Comparison of ENCODE assay signal across 9 cellular contexts in the genomic region with DNA sequence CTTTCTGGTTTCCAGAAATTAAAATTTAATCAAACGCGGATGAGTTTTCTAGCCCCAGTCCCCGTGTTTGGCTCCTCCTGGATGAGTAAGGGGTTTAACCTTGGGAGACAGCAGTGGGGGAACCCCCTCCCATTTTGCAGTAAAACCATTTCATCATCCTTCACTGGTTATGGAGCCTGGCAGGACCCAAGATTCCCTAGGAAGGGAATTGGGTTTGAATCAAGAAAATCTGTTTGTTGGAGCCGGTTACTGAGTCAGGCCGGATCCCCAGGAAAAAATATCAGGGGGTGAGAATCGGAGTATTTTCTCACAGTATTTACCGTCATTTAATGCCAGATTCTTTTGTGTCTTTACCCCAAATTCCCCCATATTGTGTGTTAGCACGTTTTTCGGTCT. TPM values are rescaled to one million over a fixed set of nuclear protein-coding genes. Genes with fewer than 3 reads are reported as not detected.
A peak's percentile ranks its signal among the peaks of the same experiment; 100 is the strongest.
DNase-seq lines count a peak whose midpoint lies in the region; ATAC-seq, FAIRE-seq and TF ChIP-seq lines count a peak whose summit lies in the region.
"Had no signal": no experiment of that assay in that cellular context is flagged by ENCODE, and none has a peak within 500 bp of the region (broad histone marks: within the 10 kb centered on the region; RNA-seq: fewer than 3 reads in every experiment).

No MANE protein-coding gene starts in this region.

- TF ChIP-seq POLR2A in testis (IDR thresholded peaks at IDR 0.05), result no peak

- peak overlapping the region; percentile 71 to 85 for H3K9ac ChIP-seq in kidney (ENCODE audit: low read length in 2 of 2)

- CTCF ChIA-PET in activated CD4-positive, alpha-beta T cell treated with anti-CD3 and anti-CD28 coated beads, Interleukin-2, amount 10 ng/mL, durations not matched to agents 7 days and 5 days (lab: Charles Lee), result interaction anchor here (0.9 kb wide), 1 partner anchor 201 kb away, joined by 3 read pairs; no protein-coding TSS in a partner anchor

- H3K27me3 Mint-ChIP-seq in activated CD4-positive, alpha-beta T cell treated with anti-CD3 and anti-CD28 coated beads, Interleukin-2, amount 10 ng/mL, durations not matched to agents 7 days and 5 days, result no peaks in the 10 kb centered on the region
- no peaks in the 10 kb centered on the region for H3K27me3 Mint-ChIP-seq in activated naive CD8-positive, alpha-beta T cell

- H3K4me3 ChIP-seq in kidney (ENCODE audit: low read length in 2 of 2) (peak overlapping the region; percentile 80 to 91), testis (peak overlapping the region; percentile 96)

- POLR2A ChIA-PET in activated CD4-positive, alpha-beta T cell treated with anti-CD3 and anti-CD28 coated beads, Interleukin-2, amount 10 ng/mL, durations not matched to agents 7 days and 5 days (lab: Charles Lee), result no interaction called here

- H3K9me3 ChIP-seq in kidney (ENCODE audit: control insufficient read depth in 1 of 2, low read length in 2 of 2) (no peaks in the 10 kb centered on the region), testis (no peaks in the 10 kb centered on the region)

- whole genome bisulfite sequencing in testis, 2 donors, result 1% methylated on average over 9 of the region's 9 CpGs

- ATAC-seq in HG02885 (IDR thresholded peaks at IDR 0.05; ENCODE audit: poor library complexity, unreplicated experiment), result no peak

- FAIRE-seq in kidney (lab: Jason Lieb, UNC), result no peak
- FAIRE-seq: G401.6 had no signal

- no peaks in the 10 kb centered on the region for H3K9me3 Mint-ChIP-seq in activated CD4-positive, alpha-beta T cell treated with anti-CD3 and anti-CD28 coated beads, Interleukin-2, amount 10 ng/mL, durations not matched to agents 7 days and 5 days
- H3K9me3 Mint-ChIP-seq in activated naive CD8-positive, alpha-beta T cell (ENCODE audit: low read depth), result no peaks in the 10 kb centered on the region

- peaks cover 51% of the 10 kb centered on the region for H3K4me1 Mint-ChIP-seq in activated CD4-positive, alpha-beta T cell treated with anti-CD3 and anti-CD28 coated beads, Interleukin-2, amount 10 ng/mL, durations not matched to agents 7 days and 5 days
- H3K4me1 Mint-ChIP-seq in activated naive CD8-positive, alpha-beta T cell (ENCODE audit: low read depth), result peaks cover 60% of the 10 kb centered on the region

- H3K27me3 ChIP-seq in testis, result no peaks in the 10 kb centered on the region

- DNase-seq in activated CD4-positive, alpha-beta T cell treated with anti-CD3 and anti-CD28 coated beads, Interleukin-2, amount 10 ng/mL, durations not matched to agents 7 days and 5 days, result no peak
- no peak for DNase-seq in activated CD4-positive, alpha-beta T cell treated with anti-CD3 and anti-CD28 coated beads, Interleukin-2, amount 50 U/mL, for 48 hours
- DNase-seq in kidney, result no peak
- DNase-seq in testis, result no peak
- no peak for DNase-seq in effector CD8-positive, alpha-beta T cell (lab: John Stamatoyannopoulos, UW)
- DNase-seq in activated gamma-delta T cell (lab: John Stamatoyannopoulos, UW), result no peak

- peak overlapping the region; percentile 90 for H3K4me3 Mint-ChIP-seq in activated CD4-positive, alpha-beta T cell treated with anti-CD3 and anti-CD28 coated beads, Interleukin-2, amount 10 ng/mL, durations not matched to agents 7 days and 5 days
- peak overlapping the region; percentile 95 for H3K4me3 Mint-ChIP-seq in activated naive CD8-positive, alpha-beta T cell

- H3K4me1 ChIP-seq in kidney (ENCODE audit: control insufficient read depth in 1 of 2, insufficient read depth in 1 of 2, low read depth in 1 of 2, low read length in 2 of 2) (peaks cover 10 to 18% of the 10 kb centered on the region in 2 donors), testis (peaks cover 23% of the 10 kb centered on the region)

- intact Hi-C loops in kidney (cut with DNase I) (no loop called here), testis (cut with DNase I; ENCODE audit: low total_unique reads) (no loop called here)

- H3K27ac ChIP-seq in kidney (ENCODE audit: low read depth in 2 of 2, low read length in 2 of 2) (peak overlapping the region; percentile 90 to 94), testis (peak overlapping the region; percentile 95)

- H3K36me3 Mint-ChIP-seq in activated CD4-positive, alpha-beta T cell treated with anti-CD3 and anti-CD28 coated beads, Interleukin-2, amount 10 ng/mL, durations not matched to agents 7 days and 5 days (ENCODE audit: low read depth), result peaks cover 30% of the 10 kb centered on the region
- H3K36me3 Mint-ChIP-seq in activated naive CD8-positive, alpha-beta T cell, result no peaks in the 10 kb centered on the region

- TF ChIP-seq CTCF in kidney (IDR thresholded peaks at IDR 0.05; ENCODE audit: borderline replicate concordance, extremely low read depth, insufficient read depth) (no peak), testis (IDR thresholded peaks at IDR 0.05) (no peak)

- peak overlapping the region; percentile 94 for H3K27ac Mint-ChIP-seq in activated CD4-positive, alpha-beta T cell treated with anti-CD3 and anti-CD28 coated beads, Interleukin-2, amount 10 ng/mL, durations not matched to agents 7 days and 5 days
- peak overlapping the region; percentile 93 for H3K27ac Mint-ChIP-seq in activated naive CD8-positive, alpha-beta T cell

- no peaks in the 10 kb centered on the region for H3K36me3 ChIP-seq in kidney (ENCODE audit: control insufficient read depth in 1 of 2, insufficient read depth in 2 of 2, low read length in 2 of 2)
- H3K36me3 ChIP-seq in testis (ENCODE audit: low read depth, missing control alignments), result no peaks in the 10 kb centered on the region

RNA-seq across cellular contexts. Expression of gene YWHAB, which starts 0.8 kb away (rescaled TPM):
- total RNA-seq in activated CD4-positive, alpha-beta T cell treated with anti-CD3 and anti-CD28 coated beads, Interleukin-2, amount 10 ng/mL, durations not matched to agents 7 days and 5 days, result 100 to 1,000 TPM; 278 to 291 TPM
- total RNA-seq in kidney, result 216 TPM
- polyA plus RNA-seq in kidney (ENCODE audit: insufficient read depth, low read depth, low replicate concordance), result 156 TPM
- 100 to 1,000 TPM; 106 to 127 TPM for total RNA-seq in testis
- 125 TPM for polyA plus RNA-seq in testis (ENCODE audit: insufficient read depth, low read depth, low replicate concordance)

RNA-seq across cellular contexts. Expression of gene PABPC1L, which starts 23.6 kb away (rescaled TPM):
- total RNA-seq in activated CD4-positive, alpha-beta T cell treated with anti-CD3 and anti-CD28 coated beads, Interleukin-2, amount 10 ng/mL, durations not matched to agents 7 days and 5 days, result 10 to 100 TPM; 59.4 to 60.6 TPM
- total RNA-seq in kidney (48.6 TPM), testis (10 to 100 TPM; 59.2 to 71.7 TPM)
- polyA plus RNA-seq in kidney (ENCODE audit: insufficient read depth, low read depth, low replicate concordance) (24.4 TPM), testis (ENCODE audit: insufficient read depth, low read depth, low replicate concordance) (27.9 TPM)
